ENCODE assay signal across 19 cellular contexts in the genomic region with DNA sequence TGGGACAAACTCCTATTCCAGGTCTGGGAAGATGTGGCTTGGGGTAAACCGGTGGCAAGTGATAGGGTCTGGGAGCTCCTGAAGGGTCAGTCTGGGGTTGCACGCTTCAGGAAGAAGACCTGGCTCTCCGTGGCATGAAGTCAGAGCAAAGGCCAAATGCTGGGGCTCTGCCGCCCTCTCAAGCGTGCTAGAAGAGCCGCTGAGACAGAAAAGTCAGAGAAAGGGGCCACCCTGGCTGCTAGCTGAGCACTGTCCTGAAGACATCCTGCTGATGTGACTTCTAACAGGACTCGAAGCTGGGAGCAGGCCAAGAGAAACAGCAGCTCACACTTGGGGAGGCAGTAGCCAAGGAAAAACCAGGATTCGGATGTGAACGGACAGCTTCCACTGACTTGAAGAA.
DNase-seq lines count a peak whose midpoint lies in the region; ATAC-seq and TF ChIP-seq lines count a peak whose summit lies in the region.
"Had no signal": no experiment of that assay in that cellular context is flagged by ENCODE, and none has a peak within 500 bp of the region (broad histone marks: within the 10 kb centered on the region; RNA-seq: fewer than 3 reads in every experiment).

No MANE protein-coding gene starts in this region.

- H3K9me3 Mint-ChIP-seq in CD4-positive, alpha-beta memory T cell, result peaks cover 0 to 2% (median 0%) of the 10 kb centered on the region in 8 donors
- H3K9me3 Mint-ChIP-seq: CD8-positive, alpha-beta T cell had no signal

- WGBS in heart right ventricle, 2 donors, result 59 to 64% methylated on average over 9 of the region's 9 CpGs

- no peak overlapping the region for H3K4me3 Mint-ChIP-seq in CD4-positive, alpha-beta memory T cell
- H3K4me3 Mint-ChIP-seq: CD14-positive monocyte; CD8-positive, alpha-beta T cell had no signal

- no peaks in the 10 kb centered on the region for H3K4me1 Mint-ChIP-seq in CD4-positive, alpha-beta memory T cell
- H3K4me1 Mint-ChIP-seq: CD14-positive monocyte had no signal

- no peak for TF ChIP-seq POLR2A in vagina (IDR thresholded peaks at IDR 0.05)

- DNase-seq in right atrium auricular region (ENCODE audit: low spot score) (peak; percentile 40), heart right ventricle (no peak), coronary artery (ENCODE audit: low spot score) (peak; percentile 11), left kidney (ENCODE audit: low read depth, low spot score) (peak; percentile 29), vagina (ENCODE audit: extremely low spot score in 2 of 2) (peak; percentile 58 to 64), GM03348 (ENCODE audit: low spot score) (no peak), amniotic stem cell (lab: John Stamatoyannopoulos, UW) (no peak)
- DNase-seq in CD4-positive, alpha-beta memory T cell, result no peak
- DNase-seq: 8988T; Calu3; CD8-positive, alpha-beta T cell; DMS 273 treated with DMSO at 0.1 percent for 48 hours; DMS53; DND-41; EL; GM23248; HCEC 1CT had no signal

- H3K36me3 ChIP-seq in right atrium auricular region, result no peaks in the 10 kb centered on the region
- H3K36me3 ChIP-seq in heart right ventricle, result no peaks in the 10 kb centered on the region
- no peaks in the 10 kb centered on the region for H3K36me3 ChIP-seq in vagina
- no peaks in the 10 kb centered on the region for H3K36me3 ChIP-seq in CD4-positive, alpha-beta memory T cell (ENCODE audit: insufficient read depth, low read length)
- H3K36me3 ChIP-seq: BLaER1 had no signal

- no peaks in the 10 kb centered on the region for H3K27me3 Mint-ChIP-seq in CD4-positive, alpha-beta memory T cell

- CTCF ChIA-PET in CD4-positive, alpha-beta memory T cell (lab: Charles Lee; ENCODE audit: partially characterized antibody), result no interaction called here

- no peak for TF ChIP-seq CTCF in right atrium auricular region (IDR thresholded peaks at IDR 0.05)
- TF ChIP-seq CTCF in heart right ventricle (IDR thresholded peaks at IDR 0.05), result no peak
- TF ChIP-seq CTCF in coronary artery (IDR thresholded peaks at IDR 0.05), result no peak
- no peak for TF ChIP-seq CTCF in vagina (IDR thresholded peaks at IDR 0.05)

- POLR2A ChIA-PET in CD4-positive, alpha-beta memory T cell (lab: Charles Lee; ENCODE audit: partially characterized antibody), result no interaction called here

- no peak overlapping the region for H3K27ac ChIP-seq in right atrium auricular region
- no peak overlapping the region for H3K27ac ChIP-seq in heart right ventricle
- H3K27ac ChIP-seq in coronary artery, result no peak overlapping the region
- no peak overlapping the region for H3K27ac ChIP-seq in vagina
- no peak overlapping the region for H3K27ac ChIP-seq in CD4-positive, alpha-beta memory T cell (ENCODE audit: low read depth, low read length)
- H3K27ac ChIP-seq: BLaER1, GM23248 had no signal

- no peak overlapping the region for H3K27ac Mint-ChIP-seq in CD4-positive, alpha-beta memory T cell
- H3K27ac Mint-ChIP-seq: CD14-positive monocyte; CD8-positive, alpha-beta T cell had no signal

- H3K4me1 ChIP-seq in right atrium auricular region (no peaks in the 10 kb centered on the region), heart right ventricle (no peaks in the 10 kb centered on the region), vagina (peaks cover 9% of the 10 kb centered on the region)
- H3K4me1 ChIP-seq in CD4-positive, alpha-beta memory T cell (ENCODE audit: insufficient read depth, low read length), result no peaks in the 10 kb centered on the region
- H3K4me1 ChIP-seq: BLaER1 had no signal

- no peaks in the 10 kb centered on the region for H3K27me3 ChIP-seq in right atrium auricular region
- peaks cover 0 to 26% (median 3%) of the 10 kb centered on the region in 7 donors for H3K27me3 ChIP-seq in heart right ventricle
- H3K27me3 ChIP-seq in vagina, result no peaks in the 10 kb centered on the region
- no peaks in the 10 kb centered on the region for H3K27me3 ChIP-seq in CD4-positive, alpha-beta memory T cell (ENCODE audit: insufficient read depth, low read length)
- H3K27me3 ChIP-seq: BLaER1 had no signal

- no peaks in the 10 kb centered on the region for H3K36me3 Mint-ChIP-seq in CD4-positive, alpha-beta memory T cell
- H3K36me3 Mint-ChIP-seq: CD14-positive monocyte; CD8-positive, alpha-beta T cell had no signal

- no peak for ATAC-seq in heart right ventricle
- ATAC-seq: CD8-positive, alpha-beta T cell had no signal

- no peak overlapping the region for H3K4me3 ChIP-seq in right atrium auricular region
- no peak overlapping the region for H3K4me3 ChIP-seq in heart right ventricle
- no peak overlapping the region for H3K4me3 ChIP-seq in coronary artery
- H3K4me3 ChIP-seq in vagina, result no peak overlapping the region
- H3K4me3 ChIP-seq in CD4-positive, alpha-beta memory T cell (ENCODE audit: low read length in 2 of 2), result no peak overlapping the region
- H3K4me3 ChIP-seq: BLaER1, GM23248 had no signal

- intact Hi-C loops in heart right ventricle (cut with DNase I), result no loop called here
- intact Hi-C loops in vagina (cut with DNase I), result no loop called here
- intact Hi-C loops in CD4-positive, alpha-beta memory T cell (cut with micrococcal nuclease), result no loop called here

- H3K9me3 ChIP-seq in right atrium auricular region, result no peaks in the 10 kb centered on the region
- H3K9me3 ChIP-seq in heart right ventricle, result no peaks in the 10 kb centered on the region
- H3K9me3 ChIP-seq in vagina, result no peaks in the 10 kb centered on the region
- no peaks in the 10 kb centered on the region for H3K9me3 ChIP-seq in CD4-positive, alpha-beta memory T cell (ENCODE audit: control insufficient read depth in 1 of 2, low read length in 2 of 2)
- H3K9me3 ChIP-seq: BLaER1 had no signal

Comparison
In these comparisons a context has a peak if more than half of its experiments do, and no peak if none do; other contexts are left out.
1. DNase-seq: peak in right atrium auricular region (single experiment), coronary artery (single experiment), left kidney (single experiment) and vagina (2 of 2); none in heart right ventricle (0 of 2), GM03348 (single experiment), CD4-positive, alpha-beta memory T cell (0 of 5) and amniotic stem cell (single experiment).